ENCODE assay signal across 1 cellular context in genomic region chrX:37423864-37424569, GRCh38.
TF ChIP-seq lines count a peak whose summit lies in the region.

No MANE protein-coding gene starts in this region.

TF ChIP-seq in WTC11, 78 proteins besides CTCF, POLR2A, EP300 and RAD21 (continued from another document):
- TF ChIP-seq ATF2 (CRISPR knock-in tag; IDR thresholded peaks at IDR 0.05; ENCODE audit: borderline replicate concordance, low read depth) (no peak), ZNF138 (CRISPR knock-in tag; conservative IDR thresholded peaks at IDR 0.05) (no peak), AFF4 (CRISPR knock-in tag; IDR thresholded peaks at IDR 0.05; ENCODE audit: borderline replicate concordance) (no peak)
